Comparison of ENCODE assay signal across 14 cellular contexts in the genomic region with DNA sequence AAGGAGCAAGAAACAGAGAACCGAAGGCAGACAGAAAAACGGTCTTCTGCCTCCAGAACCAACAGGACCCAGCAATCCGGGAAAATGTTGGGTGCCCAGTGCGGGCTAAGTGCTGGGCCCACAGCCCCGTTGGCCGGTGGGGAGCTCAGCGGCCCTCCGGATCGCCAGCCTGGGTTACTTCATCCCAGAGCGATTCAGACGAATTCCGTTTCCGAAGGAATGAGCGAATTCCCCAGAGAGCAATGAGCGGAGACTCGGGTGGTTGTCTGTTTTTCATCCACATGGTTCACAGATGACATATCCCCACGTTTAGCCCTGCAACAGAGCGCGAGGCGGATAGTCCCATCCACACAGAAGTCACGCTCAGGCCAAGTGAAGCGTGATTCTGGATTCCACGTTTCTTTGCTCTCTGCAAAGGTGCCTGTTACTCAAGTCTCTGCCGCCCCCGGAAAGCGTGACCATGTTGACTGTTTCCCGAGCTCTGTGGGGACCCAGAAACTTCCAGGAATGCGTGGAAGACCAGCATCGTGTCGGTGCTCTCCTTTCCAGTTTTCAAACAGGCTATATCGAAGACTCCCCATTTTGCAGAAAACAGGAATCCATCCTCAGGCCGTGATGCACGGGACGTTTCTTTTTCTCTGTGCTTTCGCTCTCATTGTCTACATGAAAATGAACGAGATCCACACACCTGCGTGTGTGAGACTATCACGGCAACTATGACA. TPM values are rescaled to one million over a fixed set of nuclear protein-coding genes. Genes with fewer than 3 reads are reported as not detected.
A peak's percentile ranks its signal among the peaks of the same experiment; 100 is the strongest.
DNase-seq lines count a peak whose midpoint lies in the region; ATAC-seq and TF ChIP-seq lines count a peak whose summit lies in the region.
"Not testable (repeated sequence)": the region's sequence is repeated elsewhere in the genome, so short reads cannot be mapped to it uniquely, and the experiment has no call there.
"Had no signal": no experiment of that assay in that cellular context is flagged by ENCODE, and none has a peak within 500 bp of the region (broad histone marks: within the 10 kb centered on the region; RNA-seq: fewer than 3 reads in every experiment).

No MANE protein-coding gene starts in this region.

- peaks cover 90% of the 10 kb centered on the region for H3K27me3 Mint-ChIP-seq in WTC11 (ENCODE audit: low read depth)
- peaks cover 37 to 60% of the 10 kb centered on the region in 2 donors for H3K27me3 Mint-ChIP-seq in stimulated activated naive B cell treated with anti-CD40 and anti-IgM and Interleukin-4, amounts not matched to agents 10 μg/mL and 1 μg/mL and 100 μg/mL, for 72 hours

- H3K36me3 ChIP-seq in BLaER1, result peaks cover 24% of the 10 kb centered on the region
- peaks cover 0 to 25% (median 0%) of the 10 kb centered on the region in 3 donors for H3K36me3 ChIP-seq in esophagus squamous epithelium
- H3K36me3 ChIP-seq in neural cell (ENCODE audit: insufficient read depth, low read length), result not testable (repeated sequence)

- H3K27me3 ChIP-seq in BLaER1, result peaks cover 36% of the 10 kb centered on the region
- H3K27me3 ChIP-seq in esophagus squamous epithelium, result peaks cover 0 to 57% (median 0%) of the 10 kb centered on the region in 4 donors
- peaks cover 68% of the 10 kb centered on the region for H3K27me3 ChIP-seq in neural cell (ENCODE audit: insufficient read depth, low read depth, low read length)

- TF ChIP-seq POLR2A in esophagus squamous epithelium (IDR thresholded peaks at IDR 0.05), result not testable (repeated sequence)

- peaks cover 18% of the 10 kb centered on the region; the same call in 1 of the 2 replicates for H4K20me1 ChIP-seq in BLaER1
- not testable (repeated sequence) for H4K20me1 ChIP-seq in neural cell (ENCODE audit: insufficient read depth)

- H3K27ac ChIP-seq in BLaER1 (peak overlapping the region; percentile 88), esophagus squamous epithelium (peak overlapping the region in 1 of 4 donors; percentile 90)
- not testable (repeated sequence) for H3K27ac ChIP-seq in neural cell (ENCODE audit: low read length)

- peaks cover 24% of the 10 kb centered on the region for H3K36me3 Mint-ChIP-seq in WTC11
- peaks cover 13 to 24% of the 10 kb centered on the region in 2 donors for H3K36me3 Mint-ChIP-seq in stimulated activated naive B cell treated with anti-CD40 and anti-IgM and Interleukin-4, amounts not matched to agents 10 μg/mL and 1 μg/mL and 100 μg/mL, for 72 hours

- peaks cover 47% of the 10 kb centered on the region for H3K9me3 ChIP-seq in BLaER1
- H3K9me3 ChIP-seq in esophagus squamous epithelium, result peaks cover 0 to 37% (median 3%) of the 10 kb centered on the region in 3 donors
- H3K9me3 ChIP-seq in iPS-18c (ENCODE audit: control insufficient read depth, insufficient read depth, low read length), result peaks cover 12% of the 10 kb centered on the region
- H3K9me3 ChIP-seq in neural cell (ENCODE audit: low read length), result not testable (repeated sequence)

- H3K4me3 Mint-ChIP-seq in WTC11, result peak overlapping the region; percentile 77
- peak overlapping the region; percentile 49 to 57 for H3K4me3 Mint-ChIP-seq in stimulated activated naive B cell treated with anti-CD40 and anti-IgM and Interleukin-4, amounts not matched to agents 10 μg/mL and 1 μg/mL and 100 μg/mL, for 72 hours

- peaks cover 11% of the 10 kb centered on the region for H3K9me3 Mint-ChIP-seq in WTC11
- H3K9me3 Mint-ChIP-seq in stimulated activated naive B cell treated with anti-CD40 and anti-IgM and Interleukin-4, amounts not matched to agents 10 μg/mL and 1 μg/mL and 100 μg/mL, for 72 hours, result peaks cover 28 to 32% of the 10 kb centered on the region in 2 donors

- not testable (repeated sequence) for H3K27ac Mint-ChIP-seq in WTC11; stimulated activated naive B cell treated with anti-CD40 and anti-IgM and Interleukin-4, amounts not matched to agents 10 μg/mL and 1 μg/mL and 100 μg/mL, for 72 hours

- not testable (repeated sequence) for ATAC-seq in WTC11; stimulated activated naive B cell treated with anti-CD40 and anti-IgM and Interleukin-4, amounts not matched to agents 10 μg/mL and 1 μg/mL and 100 μg/mL, for 72 hours (replicated peaks)

- H3K4me3 ChIP-seq in BLaER1 (peak overlapping the region; percentile 74), esophagus squamous epithelium (peak overlapping the region; percentile 9 to 64 (median 58)), iPS-18c (ENCODE audit: insufficient read depth, low read depth, low read length) (peak overlapping the region; percentile 54), neural cell (ENCODE audit: low read length) (peak overlapping the region; percentile 48)

- H3K4me2 ChIP-seq in BLaER1, result peak overlapping the region; percentile 61
- not testable (repeated sequence) for H3K4me2 ChIP-seq in neural cell (ENCODE audit: low read length)

- CTCF ChIA-PET in WTC11 (lab: Charles Lee), result interaction anchor here (0.6 to 1.5 kb wide), 5 partner anchors 13 to 1965 kb away, joined by 3 to 7 read pairs (median 5); no protein-coding TSS in a partner anchor

- not testable (repeated sequence) for TF ChIP-seq RAD21 in neural cell (conservative IDR thresholded peaks at IDR 0.05)

- 14 to 24% methylated on average over 33 to 36 of the region's 38 CpGs for WGBS in esophagus squamous epithelium, 2 donors

- H2AFZ ChIP-seq in neural cell (ENCODE audit: low read depth, low read length), result not testable (repeated sequence)

- not testable (repeated sequence) for TF ChIP-seq CTCF in WTC11 (IDR thresholded peaks at IDR 0.05); esophagus squamous epithelium (IDR thresholded peaks at IDR 0.05); neural cell (IDR thresholded peaks at IDR 0.05; ENCODE audit: poor library complexity, severe bottlenecking)

- H3F3A ChIP-seq in neural cell (ENCODE audit: insufficient read depth, low read length, poor library complexity, severe bottlenecking), result not testable (repeated sequence)

- not testable (repeated sequence) for H3K4me1 ChIP-seq in BLaER1
- H3K4me1 ChIP-seq in esophagus squamous epithelium, result peaks cover 0 to 37% (median 10%) of the 10 kb centered on the region in 3 donors

- H3K4me1 Mint-ChIP-seq in WTC11, result peaks cover 32% of the 10 kb centered on the region
- peaks cover 8 to 14% of the 10 kb centered on the region in 2 donors for H3K4me1 Mint-ChIP-seq in stimulated activated naive B cell treated with anti-CD40 and anti-IgM and Interleukin-4, amounts not matched to agents 10 μg/mL and 1 μg/mL and 100 μg/mL, for 72 hours

- intact Hi-C loops in esophagus squamous epithelium (cut with DNase I), result not testable (repeated sequence)

- peak overlapping the region; percentile 90 for H3K9ac ChIP-seq in BLaER1
- not testable (repeated sequence) for H3K9ac ChIP-seq in neural cell (ENCODE audit: low read length)

- H3K79me2 ChIP-seq in neural cell (replicated peaks; ENCODE audit: insufficient read depth, low read length), result not testable (repeated sequence)

- not testable (repeated sequence) for TF ChIP-seq EP300 in neural cell (conservative IDR thresholded peaks at IDR 0.05; ENCODE audit: poor library complexity, severe bottlenecking)

- not testable (repeated sequence) for H3K9me2 ChIP-seq in neural cell (ENCODE audit: insufficient read depth, low read length)

- POLR2A ChIA-PET in WTC11 (lab: Charles Lee), result not testable (repeated sequence)

- DNase-seq in HCEC 1CT (peak; percentile 26), WTC11 (ENCODE audit: low spot score) (peak; percentile 34), astrocyte of the hippocampus (ENCODE audit: low read depth, low spot score) (peak; percentile 31)
- not testable (repeated sequence) for DNase-seq in esophagus squamous epithelium (lab: John Stamatoyannopoulos, UW); stimulated activated naive B cell treated with anti-CD40 and anti-IgM and Interleukin-4, amounts not matched to agents 10 μg/mL and 1 μg/mL and 100 μg/mL, for 72 hours

TF ChIP-seq in neural cell, 6 proteins besides CTCF, POLR2A, EP300 and RAD21:
- TF ChIP-seq POLR2AphosphoS5 (IDR thresholded peaks at IDR 0.05), result peak; percentile 7

RNA-seq across cellular contexts. Expression of gene FRG2C, which starts 6.9 kb away (rescaled TPM):
- 0.09 to 0.16 TPM (median 0.09 TPM) in 3 replicates for total RNA-seq in WTC11 (2021)
- total RNA-seq in esophagus squamous epithelium, result not detected
- polyA plus RNA-seq in neural cell, result not detected in 2 replicates
- not detected in 2 replicates for polyA minus RNA-seq in neural cell
- total RNA-seq: HepG2; mammary epithelial cell; omental fat pad; Right ventricle myocardium superior; T-helper 2 cell treated with Interferon-gamma antibody and Interleukin-4, amounts not matched to agents 100 ng/mL and 5 ng/mL, for 36 hours; uterus had no signal
- polyA plus RNA-seq: HepG2, mammary epithelial cell had no signal
